ENCODE assay signal across 17 cellular contexts in the genomic region with DNA sequence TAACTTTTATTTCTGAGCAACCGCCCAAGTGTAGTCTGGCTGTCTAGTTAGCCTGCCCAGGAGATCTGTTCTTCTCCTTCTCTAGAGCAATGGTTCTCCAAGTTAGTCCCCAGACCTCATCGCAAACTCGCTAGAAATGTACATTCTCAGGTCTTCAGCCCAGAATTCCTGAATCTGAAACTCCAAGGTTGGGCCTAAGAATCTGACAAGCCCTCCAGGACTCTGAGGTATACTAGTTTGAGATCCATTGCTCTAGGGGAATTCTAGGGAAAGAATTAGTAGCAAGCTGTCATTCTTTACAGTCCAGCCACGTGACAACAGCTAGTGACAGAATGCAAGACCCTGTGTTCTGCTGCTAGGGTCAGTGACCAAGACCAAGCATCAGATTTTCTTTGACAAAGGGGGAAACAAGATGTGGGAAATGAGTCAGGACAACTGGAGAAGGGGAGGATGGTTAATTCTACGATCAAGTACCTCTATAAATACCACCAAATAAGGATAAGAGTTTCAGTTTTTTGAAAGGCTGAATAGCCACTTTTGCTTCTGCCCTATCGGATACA. TPM values are rescaled to one million over a fixed set of nuclear protein-coding genes. Genes with fewer than 3 reads are reported as not detected.
DNase-seq lines count a peak whose midpoint lies in the region; ATAC-seq and TF ChIP-seq lines count a peak whose summit lies in the region.
"Had no signal": no experiment of that assay in that cellular context is flagged by ENCODE, and none has a peak within 500 bp of the region (broad histone marks: within the 10 kb centered on the region; RNA-seq: fewer than 3 reads in every experiment).

No MANE protein-coding gene starts in this region.

- H3K9me3 ChIP-seq in T-helper 17 cell (ENCODE audit: control insufficient read depth, low read length, poor library complexity, severe bottlenecking) (no peaks in the 10 kb centered on the region), spleen (no peaks in the 10 kb centered on the region)
- H3K9me3 ChIP-seq: heart left ventricle, prostate gland had no signal

- WGBS in spleen, 5 donors = 64 to 77% (median 71%) methylated on average over 6 of the region's 6 CpGs

- peak overlapping the region in 5 of 8 donors; percentile 32 to 98 (median 41) for H3K27ac ChIP-seq in spleen
- H3K27ac ChIP-seq: 22Rv1, prostate gland had no signal

- peaks cover 84% of the 10 kb centered on the region for H3K4me1 Mint-ChIP-seq in activated CD4-positive, alpha-beta T cell treated with anti-CD3 and anti-CD28 coated beads for 36 hours
- H3K4me1 Mint-ChIP-seq in activated CD4-positive, alpha-beta T cell treated with anti-CD3 and anti-CD28 coated beads, Interleukin-2, amount 10 ng/mL, durations not matched to agents 7 days and 5 days = peaks cover 69% of the 10 kb centered on the region
- H3K4me1 Mint-ChIP-seq in T-helper 17 cell (peaks cover 63% of the 10 kb centered on the region), glutamatergic neuron (ENCODE audit: low read depth, unreplicated experiment) (peaks cover 42% of the 10 kb centered on the region)

- DNase-seq in activated CD4-positive, alpha-beta T cell treated with anti-CD3 and anti-CD28 coated beads for 36 hours = no peak
- no peak for DNase-seq in activated CD4-positive, alpha-beta T cell treated with anti-CD3 and anti-CD28 coated beads, Interleukin-2, amount 10 ng/mL, durations not matched to agents 7 days and 5 days
- DNase-seq in T-helper 17 cell (no peak), glutamatergic neuron (no peak), spleen (no peak), NCI-H187 treated with DMSO at 0.1 percent for 48 hours (lab: John Stamatoyannopoulos, UW) (no peak), NCI-H1436 (lab: John Stamatoyannopoulos, UW) (no peak), NCI-H2196 treated with DMSO at 0.1 percent for 48 hours (lab: John Stamatoyannopoulos, UW; ENCODE audit: unreplicated experiment) (no peak)
- DNase-seq: activated CD4-positive, alpha-beta T cell treated with anti-CD3 and anti-CD28 coated beads for 48 hours; activated effector memory CD4-positive, alpha-beta T cell treated with anti-CD3 and anti-CD28 coated beads, Interleukin-2, amount 50 U/mL, for 16 hours; heart left ventricle; kidney glomerular epithelial cell; NCI-H1694 treated with DMSO at 0.1 percent for 48 hours; NCI-H526 treated with DMSO at 0.1 percent for 48 hours; stimulated activated CD4-positive, alpha-beta T cell treated with anti-CD3 and anti-CD28 coated beads, Interleukin-2, amount 100 ng/mL, for 48 hours had no signal

- no peak overlapping the region for H3K4me3 ChIP-seq in spleen
- H3K4me3 ChIP-seq: heart left ventricle, prostate gland had no signal

- no peaks in the 10 kb centered on the region for H3K27me3 Mint-ChIP-seq in activated CD4-positive, alpha-beta T cell treated with anti-CD3 and anti-CD28 coated beads for 36 hours
- no peaks in the 10 kb centered on the region for H3K27me3 Mint-ChIP-seq in activated CD4-positive, alpha-beta T cell treated with anti-CD3 and anti-CD28 coated beads, Interleukin-2, amount 10 ng/mL, durations not matched to agents 7 days and 5 days
- H3K27me3 Mint-ChIP-seq in T-helper 17 cell = no peaks in the 10 kb centered on the region
- no peaks in the 10 kb centered on the region for H3K27me3 Mint-ChIP-seq in glutamatergic neuron (ENCODE audit: unreplicated experiment)

- H3K4me3 Mint-ChIP-seq in activated CD4-positive, alpha-beta T cell treated with anti-CD3 and anti-CD28 coated beads for 36 hours = no peak overlapping the region
- H3K4me3 Mint-ChIP-seq in activated CD4-positive, alpha-beta T cell treated with anti-CD3 and anti-CD28 coated beads, Interleukin-2, amount 10 ng/mL, durations not matched to agents 7 days and 5 days = no peak overlapping the region
- H3K4me3 Mint-ChIP-seq in T-helper 17 cell (no peak overlapping the region), glutamatergic neuron (ENCODE audit: unreplicated experiment) (peak overlapping the region; percentile 25)

- H3K36me3 Mint-ChIP-seq in activated CD4-positive, alpha-beta T cell treated with anti-CD3 and anti-CD28 coated beads for 36 hours (ENCODE audit: low read depth) = peaks cover 53% of the 10 kb centered on the region
- peaks cover 49% of the 10 kb centered on the region for H3K36me3 Mint-ChIP-seq in activated CD4-positive, alpha-beta T cell treated with anti-CD3 and anti-CD28 coated beads, Interleukin-2, amount 10 ng/mL, durations not matched to agents 7 days and 5 days (ENCODE audit: low read depth)
- H3K36me3 Mint-ChIP-seq in T-helper 17 cell (ENCODE audit: low read depth) = peaks cover 10% of the 10 kb centered on the region
- no peaks in the 10 kb centered on the region for H3K36me3 Mint-ChIP-seq in glutamatergic neuron (ENCODE audit: unreplicated experiment)

- ATAC-seq in activated CD4-positive, alpha-beta T cell treated with anti-CD3 and anti-CD28 coated beads for 36 hours = no peak
- ATAC-seq in T-helper 17 cell = no peak
- ATAC-seq: heart left ventricle had no signal

- CTCF ChIA-PET in activated CD4-positive, alpha-beta T cell treated with anti-CD3 and anti-CD28 coated beads for 36 hours (lab: Charles Lee) = interaction anchor here (0.6 to 2.9 kb wide), 5 partner anchors 14 to 429 kb away, joined by 3 to 17 read pairs (median 4); no protein-coding TSS in a partner anchor
- CTCF ChIA-PET in activated CD4-positive, alpha-beta T cell treated with anti-CD3 and anti-CD28 coated beads, Interleukin-2, amount 10 ng/mL, durations not matched to agents 7 days and 5 days (lab: Charles Lee) = interaction anchor here (0.6 to 2.0 kb wide), 4 partner anchors 8 to 47 kb away, joined by 3 to 5 read pairs (median 4); no protein-coding TSS in a partner anchor

- H3K27ac Mint-ChIP-seq in activated CD4-positive, alpha-beta T cell treated with anti-CD3 and anti-CD28 coated beads for 36 hours = peak overlapping the region; percentile 55
- no peak overlapping the region for H3K27ac Mint-ChIP-seq in activated CD4-positive, alpha-beta T cell treated with anti-CD3 and anti-CD28 coated beads, Interleukin-2, amount 10 ng/mL, durations not matched to agents 7 days and 5 days
- H3K27ac Mint-ChIP-seq in T-helper 17 cell (peak overlapping the region; percentile 88), glutamatergic neuron (ENCODE audit: unreplicated experiment) (no peak overlapping the region)

- no peak for TF ChIP-seq CTCF in glutamatergic neuron (IDR thresholded peaks at IDR 0.05; ENCODE audit: partially characterized antibody, unreplicated experiment)
- TF ChIP-seq CTCF in spleen (IDR thresholded peaks at IDR 0.05 in 8 of 11, conservative IDR thresholded peaks at IDR 0.05 in 3 of 11) = no peak

- H3K4me1 ChIP-seq in spleen = peaks cover 41 to 99% (median 89%) of the 10 kb centered on the region in 6 donors

- TF ChIP-seq POLR2A in spleen (IDR thresholded peaks at IDR 0.05) = no peak

- H3K9me3 Mint-ChIP-seq in activated CD4-positive, alpha-beta T cell treated with anti-CD3 and anti-CD28 coated beads for 36 hours (ENCODE audit: low read depth) = no peaks in the 10 kb centered on the region
- H3K9me3 Mint-ChIP-seq in activated CD4-positive, alpha-beta T cell treated with anti-CD3 and anti-CD28 coated beads, Interleukin-2, amount 10 ng/mL, durations not matched to agents 7 days and 5 days = no peaks in the 10 kb centered on the region
- H3K9me3 Mint-ChIP-seq in glutamatergic neuron (ENCODE audit: unreplicated experiment) = peaks cover 2% of the 10 kb centered on the region

- intact Hi-C loops in activated CD4-positive, alpha-beta T cell treated with anti-CD3 and anti-CD28 coated beads for 36 hours (cut with DNase I, micrococcal nuclease) = no loop called here
- intact Hi-C loops in spleen (cut with DNase I; ENCODE audit: low total_unique reads) = no loop called here

- H3K36me3 ChIP-seq in spleen = peaks cover 0 to 30% (median 0%) of the 10 kb centered on the region in 6 donors
- H3K36me3 ChIP-seq: prostate gland had no signal

- POLR2A ChIA-PET in activated CD4-positive, alpha-beta T cell treated with anti-CD3 and anti-CD28 coated beads for 36 hours (lab: Charles Lee) = interaction anchor here (0.6 kb wide), 1 partner anchor 440 kb away, joined by 5 read pairs; no protein-coding TSS in a partner anchor
- POLR2A ChIA-PET in activated CD4-positive, alpha-beta T cell treated with anti-CD3 and anti-CD28 coated beads, Interleukin-2, amount 10 ng/mL, durations not matched to agents 7 days and 5 days (lab: Charles Lee) = no interaction called here

- no peaks in the 10 kb centered on the region for H3K27me3 ChIP-seq in spleen (replicated peaks in 1 of 7)
- H3K27me3 ChIP-seq: heart left ventricle had no signal

RNA-seq across cellular contexts. Expression of gene UBE2V1, which starts 5.8 kb away (rescaled TPM):
- total RNA-seq in activated CD4-positive, alpha-beta T cell treated with anti-CD3 and anti-CD28 coated beads for 36 hours = 100 to 1,000 TPM; 177 to 265 TPM
- total RNA-seq in activated CD4-positive, alpha-beta T cell treated with anti-CD3 and anti-CD28 coated beads, Interleukin-2, amount 10 ng/mL, durations not matched to agents 7 days and 5 days = 100 to 1,000 TPM; 111 to 144 TPM
- 100 to 1,000 TPM; 124 to 151 TPM for total RNA-seq in T-helper 17 cell
- 149 TPM for total RNA-seq in glutamatergic neuron (ENCODE audit: unreplicated experiment)
- 100 to 1,000 TPM; 110 to 140 (median 131) TPM for total RNA-seq in spleen
- polyA plus RNA-seq in spleen = 10 to 100 TPM; 62.3 to 76.9 (median 69.5) TPM

RNA-seq across cellular contexts. Expression of gene PEDS1, which starts 46.4 kb away (rescaled TPM):
- total RNA-seq in activated CD4-positive, alpha-beta T cell treated with anti-CD3 and anti-CD28 coated beads for 36 hours = 10 to 100 TPM; 13.2 to 16.8 TPM
- 10 to 100 TPM; 27.9 to 31.3 TPM for total RNA-seq in activated CD4-positive, alpha-beta T cell treated with anti-CD3 and anti-CD28 coated beads, Interleukin-2, amount 10 ng/mL, durations not matched to agents 7 days and 5 days
- 10 to 100 TPM; 14.3 to 22.6 TPM for total RNA-seq in T-helper 17 cell
- total RNA-seq in glutamatergic neuron (ENCODE audit: unreplicated experiment) = 29.3 TPM
- total RNA-seq in spleen = 10 to 100 TPM; 15.3 to 24.8 (median 20.3) TPM
- polyA plus RNA-seq in spleen = 10 to 100 TPM in 2 of 3 donors, 1 to 10 TPM in 1; 9.6 to 14.3 (median 12.2) TPM

Comparison
In these comparisons a context has a peak if more than half of its experiments do, and no peak if none do; other contexts are left out.
1. H3K27ac Mint-ChIP-seq: peak in activated CD4-positive, alpha-beta T cell treated with anti-CD3 and anti-CD28 coated beads for 36 hours (single experiment) and T-helper 17 cell (single experiment); none in activated CD4-positive, alpha-beta T cell treated with anti-CD3 and anti-CD28 coated beads, Interleukin-2, amount 10 ng/mL, durations not matched to agents 7 days and 5 days (single experiment) and glutamatergic neuron (single experiment).